In the genomic region with DNA sequence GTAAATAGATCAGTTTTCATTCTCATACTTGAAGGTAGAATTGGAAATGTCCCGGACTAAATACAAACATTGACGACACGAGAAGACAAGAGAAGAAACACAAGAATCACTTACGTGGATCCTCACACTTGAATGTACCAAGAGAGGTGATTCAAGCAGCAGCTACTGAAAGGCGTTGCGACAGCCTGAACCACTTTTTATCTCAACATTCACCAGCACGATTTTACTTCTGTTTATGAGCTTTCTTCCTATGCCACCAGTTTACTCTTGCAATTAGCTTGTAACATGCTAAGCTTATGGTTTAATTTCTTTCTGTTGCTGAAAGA, we compare ENCODE assay signal across 36 cellular contexts. TPM values are rescaled to one million over a fixed set of nuclear protein-coding genes. Genes with fewer than 3 reads are reported as not detected.
"Had no signal": no experiment of that assay in that cellular context is flagged by ENCODE, and none has a peak within 500 bp of the region (broad histone marks: within the 10 kb centered on the region; RNA-seq: fewer than 3 reads in every experiment).

No MANE protein-coding gene starts in this region.

- H3K4me3 Mint-ChIP-seq: activated B cell treated with CpG ODN at 0.5 μM for 24 hours; activated CD4-positive, alpha-beta memory T cell treated with anti-CD3 and anti-CD28 coated beads for 36 hours; activated CD4-positive, alpha-beta T cell treated with anti-CD3 and anti-CD28 coated beads for 36 hours; activated CD4-positive, alpha-beta T cell treated with anti-CD3 and anti-CD28 coated beads, Interleukin-2, amount 10 ng/mL, durations not matched to agents 24 days and 14 days; activated CD8-positive, alpha-beta memory T cell treated with anti-CD3 and anti-CD28 coated beads, Interleukin-2, amount 10 ng/mL, durations not matched to agents 7 days and 5 days; activated CD8-positive, alpha-beta T cell treated with anti-CD3 and anti-CD28 coated beads, Interleukin-2, amount 10 ng/mL, durations not matched to agents 7 days and 5 days; activated naive CD4-positive, alpha-beta T cell treated with anti-CD3 and anti-CD28 coated beads for 36 hours; activated naive CD4-positive, alpha-beta T cell treated with anti-CD3 and anti-CD28 coated beads, Interleukin-2, amount 50 U/mL, for 24 hours; activated naive CD8-positive, alpha-beta T cell treated with anti-CD3 and anti-CD28 coated beads for 36 hours; activated naive CD8-positive, alpha-beta T cell treated with anti-CD3 and anti-CD28 coated beads, Interleukin-2, amount 50 U/mL, for 24 hours; activated T-helper 1 cell treated with anti-CD3 and anti-CD28 coated beads, Interleukin-12 subunit alpha, Interleukin-12 subunit beta, Interleukin-2, Interleukin-4 antibody, amounts not matched to agents 30 ng/mL and 10 ng/mL and 1 ng/mL, durations not matched to agents 14 hours and 24 hours and 36 hours; T-helper 17 cell; T-helper 2 cell treated with Interferon-gamma antibody and Interleukin-4, amounts not matched to agents 5 μg/mL and 100 μg/mL, for 36 hours had no signal

- H3K27ac ChIP-seq: adrenal gland, body of pancreas, cardiac muscle cell, colonic mucosa, esophagus muscularis mucosa, foreskin keratinocyte, gastrocnemius medialis, WERI-Rb-1 had no signal

- H3K36me3 ChIP-seq: adrenal gland, cardiac muscle cell, colonic mucosa, esophagus muscularis mucosa, gastrocnemius medialis, WERI-Rb-1 had no signal

- H3K9me3 ChIP-seq: adrenal gland, body of pancreas, colonic mucosa, esophagus muscularis mucosa, gastrocnemius medialis had no signal

- H3K4me1 ChIP-seq: adrenal gland, colonic mucosa, foreskin keratinocyte, gastrocnemius medialis had no signal

- H3K4me3 ChIP-seq: adrenal gland, body of pancreas, cardiac muscle cell, colonic mucosa, esophagus muscularis mucosa, gastrocnemius medialis had no signal

- H3K36me3 Mint-ChIP-seq: activated naive CD4-positive, alpha-beta T cell treated with anti-CD3 and anti-CD28 coated beads, Interleukin-2, amount 50 U/mL, for 24 hours; activated naive CD8-positive, alpha-beta T cell treated with anti-CD3 and anti-CD28 coated beads for 36 hours had no signal

- DNase-seq: activated B cell treated with CpG ODN at 0.5 μM for 24 hours; activated CD4-positive, alpha-beta memory T cell treated with anti-CD3 and anti-CD28 coated beads for 36 hours; activated CD4-positive, alpha-beta T cell treated with anti-CD3 and anti-CD28 coated beads for 36 hours; activated CD4-positive, alpha-beta T cell treated with anti-CD3 and anti-CD28 coated beads, Interleukin-2, amount 10 ng/mL, durations not matched to agents 24 days and 14 days; activated CD8-positive, alpha-beta memory T cell treated with anti-CD3 and anti-CD28 coated beads, Interleukin-2, amount 10 ng/mL, durations not matched to agents 7 days and 5 days; activated CD8-positive, alpha-beta memory T cell treated with anti-CD3 and anti-CD28 coated beads, Interleukin-2, amount 50 U/mL, for 4 hours; activated CD8-positive, alpha-beta T cell treated with anti-CD3 and anti-CD28 coated beads, Interleukin-2, amount 10 ng/mL, durations not matched to agents 7 days and 5 days; activated effector memory CD4-positive, alpha-beta T cell treated with anti-CD3 and anti-CD28 coated beads, Interleukin-2, amount 50 U/mL, for 16 hours; activated naive CD4-positive, alpha-beta T cell treated with anti-CD3 and anti-CD28 coated beads for 36 hours; activated naive CD8-positive, alpha-beta T cell treated with anti-CD3 and anti-CD28 coated beads for 36 hours; activated naive CD8-positive, alpha-beta T cell treated with anti-CD3 and anti-CD28 coated beads, Interleukin-2, amount 50 U/mL, for 24 hours; activated T-cell treated with anti-CD3 and anti-CD28 coated beads, Interleukin-2, amount 50 U/mL, for 1 hour; activated T-cell treated with anti-CD3 and anti-CD28 coated beads, Interleukin-2, amount 50 U/mL, for 48 hours; adrenal gland; amygdala; body of pancreas; central memory CD4-positive, alpha-beta T cell; cerebellar nuclear complex; colonic mucosa; effector memory CD4-positive, alpha-beta T cell; erythroblast; foreskin keratinocyte; gastrocnemius medialis; glutamatergic neuron; T-helper 1 cell; T-helper 17 cell; T1000 had no signal

- H3K9me3 Mint-ChIP-seq: activated B cell treated with CpG ODN at 0.5 μM for 24 hours; activated CD4-positive, alpha-beta memory T cell treated with anti-CD3 and anti-CD28 coated beads for 36 hours; activated CD4-positive, alpha-beta T cell treated with anti-CD3 and anti-CD28 coated beads, Interleukin-2, amount 10 ng/mL, durations not matched to agents 24 days and 14 days; activated naive CD4-positive, alpha-beta T cell treated with anti-CD3 and anti-CD28 coated beads for 36 hours; activated naive CD4-positive, alpha-beta T cell treated with anti-CD3 and anti-CD28 coated beads, Interleukin-2, amount 50 U/mL, for 24 hours; activated naive CD8-positive, alpha-beta T cell treated with anti-CD3 and anti-CD28 coated beads for 36 hours; activated naive CD8-positive, alpha-beta T cell treated with anti-CD3 and anti-CD28 coated beads, Interleukin-2, amount 50 U/mL, for 24 hours; activated T-helper 1 cell treated with anti-CD3 and anti-CD28 coated beads, Interleukin-12 subunit alpha, Interleukin-12 subunit beta, Interleukin-2, Interleukin-4 antibody, amounts not matched to agents 30 ng/mL and 10 ng/mL and 1 ng/mL, durations not matched to agents 14 hours and 24 hours and 36 hours; activated T-helper 2 cell treated with anti-CD3 and anti-CD28 coated beads, Interferon-gamma antibody, Interleukin-2, Interleukin-4, amounts not matched to agents 10 μg/mL and 5 μg/mL and 100 μg/mL, durations not matched to agents 14 hours and 24 hours and 36 hours; T-helper 2 cell treated with Interferon-gamma antibody and Interleukin-4, amounts not matched to agents 5 μg/mL and 100 μg/mL, for 36 hours had no signal

- H3K4me1 Mint-ChIP-seq: activated CD8-positive, alpha-beta memory T cell treated with anti-CD3 and anti-CD28 coated beads, Interleukin-2, amount 10 ng/mL, durations not matched to agents 7 days and 5 days; activated naive CD8-positive, alpha-beta T cell treated with anti-CD3 and anti-CD28 coated beads for 36 hours; T-helper 17 cell had no signal

- H3K27ac Mint-ChIP-seq: activated B cell treated with CpG ODN at 0.5 μM for 24 hours; activated CD4-positive, alpha-beta memory T cell treated with anti-CD3 and anti-CD28 coated beads for 36 hours; activated CD4-positive, alpha-beta T cell treated with anti-CD3 and anti-CD28 coated beads for 36 hours; activated CD4-positive, alpha-beta T cell treated with anti-CD3 and anti-CD28 coated beads, Interleukin-2, amount 10 ng/mL, durations not matched to agents 24 days and 14 days; activated CD8-positive, alpha-beta memory T cell treated with anti-CD3 and anti-CD28 coated beads, Interleukin-2, amount 10 ng/mL, durations not matched to agents 7 days and 5 days; activated CD8-positive, alpha-beta T cell treated with anti-CD3 and anti-CD28 coated beads, Interleukin-2, amount 10 ng/mL, durations not matched to agents 7 days and 5 days; activated naive CD4-positive, alpha-beta T cell treated with anti-CD3 and anti-CD28 coated beads for 36 hours; activated naive CD4-positive, alpha-beta T cell treated with anti-CD3 and anti-CD28 coated beads, Interleukin-2, amount 50 U/mL, for 24 hours; activated naive CD8-positive, alpha-beta T cell treated with anti-CD3 and anti-CD28 coated beads for 36 hours; activated naive CD8-positive, alpha-beta T cell treated with anti-CD3 and anti-CD28 coated beads, Interleukin-2, amount 50 U/mL, for 24 hours; activated T-helper 1 cell treated with anti-CD3 and anti-CD28 coated beads, Interleukin-12 subunit alpha, Interleukin-12 subunit beta, Interleukin-2, Interleukin-4 antibody, amounts not matched to agents 30 ng/mL and 10 ng/mL and 1 ng/mL, durations not matched to agents 14 hours and 24 hours and 36 hours; activated T-helper 2 cell treated with anti-CD3 and anti-CD28 coated beads, Interferon-gamma antibody, Interleukin-2, Interleukin-4, amounts not matched to agents 10 μg/mL and 5 μg/mL and 100 μg/mL, durations not matched to agents 14 hours and 24 hours and 36 hours; T-helper 17 cell; T-helper 2 cell treated with Interferon-gamma antibody and Interleukin-4, amounts not matched to agents 5 μg/mL and 100 μg/mL, for 36 hours had no signal

- ATAC-seq: activated CD4-positive, alpha-beta T cell treated with anti-CD3 and anti-CD28 coated beads for 36 hours; activated CD4-positive, CD25-positive, alpha-beta regulatory T cell treated with anti-CD3 and anti-CD28 coated beads, Interleukin-2, amount 50 U/mL, for 24 hours; activated CD8-positive, alpha-beta memory T cell treated with anti-CD3 and anti-CD28 coated beads, Interleukin-2, amount 10 ng/mL, durations not matched to agents 7 days and 5 days; activated CD8-positive, alpha-beta T cell treated with anti-CD3 and anti-CD28 coated beads, Interleukin-2, amount 10 ng/mL, durations not matched to agents 7 days and 5 days; activated naive CD8-positive, alpha-beta T cell treated with anti-CD3 and anti-CD28 coated beads, Interleukin-2, amount 50 U/mL, for 24 hours; body of pancreas; foreskin keratinocyte; gastrocnemius medialis; T-helper 17 cell had no signal

RNA-seq across cellular contexts. Expression of a gene that starts 3.5 kb away (rescaled TPM):
- total RNA-seq: activated B cell treated with CpG ODN at 0.5 μM for 24 hours; activated CD4-positive, alpha-beta memory T cell treated with anti-CD3 and anti-CD28 coated beads for 36 hours; activated CD4-positive, alpha-beta T cell treated with anti-CD3 and anti-CD28 coated beads for 36 hours; activated CD4-positive, alpha-beta T cell treated with anti-CD3 and anti-CD28 coated beads, Interleukin-2, amount 10 ng/mL, durations not matched to agents 24 days and 14 days; activated CD8-positive, alpha-beta memory T cell treated with anti-CD3 and anti-CD28 coated beads for 36 hours; activated CD8-positive, alpha-beta memory T cell treated with anti-CD3 and anti-CD28 coated beads, Interleukin-2, amount 10 ng/mL, durations not matched to agents 7 days and 5 days; activated CD8-positive, alpha-beta T cell treated with anti-CD3 and anti-CD28 coated beads, Interleukin-2, amount 10 ng/mL, durations not matched to agents 7 days and 5 days; activated naive CD4-positive, alpha-beta T cell treated with anti-CD3 and anti-CD28 coated beads for 36 hours; activated naive CD8-positive, alpha-beta T cell treated with anti-CD3 and anti-CD28 coated beads for 36 hours; activated T-helper 1 cell treated with anti-CD3 and anti-CD28 coated beads, Interleukin-12 subunit alpha, Interleukin-12 subunit beta, Interleukin-2, Interleukin-4 antibody, amounts not matched to agents 30 ng/mL and 10 ng/mL and 1 ng/mL, durations not matched to agents 14 hours and 24 hours and 36 hours; activated T-helper 2 cell treated with anti-CD3 and anti-CD28 coated beads, Interferon-gamma antibody, Interleukin-2, Interleukin-4, amounts not matched to agents 10 μg/mL and 5 μg/mL and 100 μg/mL, durations not matched to agents 14 hours and 24 hours and 36 hours; T-helper 17 cell had no signal
- polyA plus RNA-seq: cardiac muscle cell had no signal
